Comparison of ENCODE assay signal across 22 cellular contexts in the genomic region with DNA sequence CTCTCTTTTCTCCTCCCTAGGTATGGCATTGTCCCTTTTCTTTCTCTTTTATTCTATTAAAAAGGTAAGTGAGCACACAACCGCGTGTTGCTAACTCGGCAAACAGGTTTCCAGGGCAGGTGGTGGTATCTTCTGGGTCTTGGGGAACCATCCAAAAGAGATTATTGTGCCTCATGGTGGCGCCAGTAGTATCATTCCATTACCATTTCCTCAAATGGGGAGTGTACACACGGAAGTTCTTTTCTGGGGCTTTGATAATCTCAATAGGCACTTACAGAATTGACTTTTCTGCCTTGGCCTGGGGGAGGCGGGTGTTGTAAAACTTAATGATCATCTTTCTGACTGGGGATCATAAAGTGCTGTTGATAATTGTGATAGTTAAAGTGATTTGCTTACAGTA.
DNase-seq lines count a peak whose midpoint lies in the region; ATAC-seq and TF ChIP-seq lines count a peak whose summit lies in the region.
"Had no signal": no experiment of that assay in that cellular context is flagged by ENCODE, and none has a peak within 500 bp of the region (broad histone marks: within the 10 kb centered on the region; RNA-seq: fewer than 3 reads in every experiment).

No MANE protein-coding gene starts in this region.

- H3K36me3 Mint-ChIP-seq in chondrocyte (ENCODE audit: low read depth) = no peaks in the 10 kb centered on the region
- H3K36me3 Mint-ChIP-seq in CD8-positive, alpha-beta memory T cell = no peaks in the 10 kb centered on the region
- H3K36me3 Mint-ChIP-seq: activated naive CD4-positive, alpha-beta T cell treated with anti-CD3 and anti-CD28 coated beads, Interleukin-2, amount 50 U/mL, for 72 hours; stimulated activated memory B cell treated with anti-CD40 and anti-IgM and Interleukin-4, amounts not matched to agents 10 μg/mL and 1 μg/mL and 100 μg/mL, for 72 hours had no signal

- intact Hi-C loops in left lung (cut with DNase I) = no loop called here
- intact Hi-C loops in heart right ventricle (cut with DNase I) = no loop called here
- intact Hi-C loops in adrenal gland (cut with DNase I) = no loop called here

- H3K36me3 ChIP-seq in OCI-LY3 (replicated peaks; ENCODE audit: low read depth, low read length) = no peaks in the 10 kb centered on the region
- no peaks in the 10 kb centered on the region for H3K36me3 ChIP-seq in left lung
- no peaks in the 10 kb centered on the region for H3K36me3 ChIP-seq in heart right ventricle
- no peaks in the 10 kb centered on the region for H3K36me3 ChIP-seq in adrenal gland (replicated peaks in 1 of 2)
- no peaks in the 10 kb centered on the region for H3K36me3 ChIP-seq in CD8-positive, alpha-beta memory T cell (ENCODE audit: insufficient read depth, low read length)
- H3K36me3 ChIP-seq: esophagus muscularis mucosa, gastroesophageal sphincter, sigmoid colon had no signal

- H3K4me2 ChIP-seq in OCI-LY3 (ENCODE audit: low read length) = no peak overlapping the region

- H3K27me3 ChIP-seq in OCI-LY3 (ENCODE audit: low read depth, low read length) (peaks cover 5% of the 10 kb centered on the region; the same call in 1 of the 2 replicates), left lung (no peaks in the 10 kb centered on the region), heart right ventricle (peaks cover 0 to 13% (median 3%) of the 10 kb centered on the region in 7 donors), adrenal gland (no peaks in the 10 kb centered on the region)
- no peaks in the 10 kb centered on the region for H3K27me3 ChIP-seq in CD8-positive, alpha-beta memory T cell (ENCODE audit: insufficient read depth, low read length, poor library complexity, severe bottlenecking)
- H3K27me3 ChIP-seq: esophagus muscularis mucosa, gastroesophageal sphincter, sigmoid colon had no signal

- no peaks in the 10 kb centered on the region for H3K9me3 ChIP-seq in OCI-LY3 (ENCODE audit: insufficient read depth, low read length)
- H3K9me3 ChIP-seq in left lung = no peaks in the 10 kb centered on the region
- no peaks in the 10 kb centered on the region for H3K9me3 ChIP-seq in heart right ventricle
- H3K9me3 ChIP-seq in adrenal gland (replicated peaks in 1 of 3) = no peaks in the 10 kb centered on the region
- no peaks in the 10 kb centered on the region for H3K9me3 ChIP-seq in CD8-positive, alpha-beta memory T cell (ENCODE audit: low read length)
- H3K9me3 ChIP-seq: esophagus muscularis mucosa, gastroesophageal sphincter, sigmoid colon had no signal

- no peak for TF ChIP-seq POLR2A in adrenal gland (IDR thresholded peaks at IDR 0.05)

- H3K4me1 ChIP-seq in OCI-LY3 (ENCODE audit: low read length) = no peaks in the 10 kb centered on the region
- no peaks in the 10 kb centered on the region for H3K4me1 ChIP-seq in left lung
- no peaks in the 10 kb centered on the region for H3K4me1 ChIP-seq in heart right ventricle
- H3K4me1 ChIP-seq in adrenal gland (replicated peaks in 1 of 2) = no peaks in the 10 kb centered on the region
- no peaks in the 10 kb centered on the region for H3K4me1 ChIP-seq in CD8-positive, alpha-beta memory T cell (ENCODE audit: insufficient read depth, low read length)
- H3K4me1 ChIP-seq: esophagus muscularis mucosa, gastroesophageal sphincter, sigmoid colon had no signal

- peak; percentile 90 for ATAC-seq in left lung
- no peak for ATAC-seq in heart right ventricle
- ATAC-seq: activated CD4-positive, alpha-beta T cell treated with anti-CD3 and anti-CD28 coated beads for 36 hours; activated naive CD4-positive, alpha-beta T cell treated with anti-CD3 and anti-CD28 coated beads, Interleukin-2, amount 50 U/mL, for 72 hours; gastroesophageal sphincter; HCT116; stimulated activated memory B cell treated with anti-CD40 and anti-IgM and Interleukin-4, amounts not matched to agents 10 μg/mL and 1 μg/mL and 100 μg/mL, for 72 hours had no signal

- H3K27me3 Mint-ChIP-seq in chondrocyte (ENCODE audit: low read depth) = no peaks in the 10 kb centered on the region
- peaks cover 0 to 4% of the 10 kb centered on the region in 2 donors for H3K27me3 Mint-ChIP-seq in CD8-positive, alpha-beta memory T cell
- H3K27me3 Mint-ChIP-seq: CD4-positive, alpha-beta T cell; stimulated activated memory B cell treated with anti-CD40 and anti-IgM and Interleukin-4, amounts not matched to agents 10 μg/mL and 1 μg/mL and 100 μg/mL, for 72 hours had no signal

- H3K9me3 Mint-ChIP-seq in chondrocyte (ENCODE audit: low read depth) = peaks cover 3% of the 10 kb centered on the region
- H3K9me3 Mint-ChIP-seq in CD8-positive, alpha-beta memory T cell = no peaks in the 10 kb centered on the region
- H3K9me3 Mint-ChIP-seq: CD4-positive, alpha-beta T cell had no signal

- H3K4me3 ChIP-seq in OCI-LY3 (ENCODE audit: low read length) (no peak overlapping the region), left lung (no peak overlapping the region), heart right ventricle (no peak overlapping the region), adrenal gland (no peak overlapping the region)
- no peak overlapping the region for H3K4me3 ChIP-seq in CD8-positive, alpha-beta memory T cell (ENCODE audit: low read length)
- H3K4me3 ChIP-seq: esophagus muscularis mucosa, gastroesophageal sphincter, sigmoid colon had no signal

- TF ChIP-seq CTCF in OCI-LY3 (IDR thresholded peaks at IDR 0.05; ENCODE audit: low read depth, low read length) = 0 out of 2 replicates have a peak, but pooled peaks have one; percentile 5
- no peak for TF ChIP-seq CTCF in left lung (IDR thresholded peaks at IDR 0.05)
- TF ChIP-seq CTCF in heart right ventricle (IDR thresholded peaks at IDR 0.05) = no peak
- no peak for TF ChIP-seq CTCF in adrenal gland (IDR thresholded peaks at IDR 0.05)
- TF ChIP-seq CTCF in chondrocyte (IDR thresholded peaks at IDR 0.05) = no peak

- CTCF ChIA-PET in CD8-positive, alpha-beta memory T cell (lab: Charles Lee) = no interaction called here

- no peaks in the 10 kb centered on the region for H4K20me1 ChIP-seq in OCI-LY3 (ENCODE audit: insufficient read depth, low read length)

- 65 to 66% methylated on average over 6 of the region's 6 CpGs for WGBS in heart right ventricle, 2 donors
- WGBS in adrenal gland, 4 donors = 74 to 84% (median 80%) methylated on average over 6 of the region's 6 CpGs

- H3K27ac ChIP-seq in OCI-LY3 (ENCODE audit: low read length) (no peak overlapping the region), left lung (no peak overlapping the region), heart right ventricle (no peak overlapping the region), adrenal gland (no peak overlapping the region)
- H3K27ac ChIP-seq in CD8-positive, alpha-beta memory T cell (ENCODE audit: low read depth, low read length) = no peak overlapping the region
- H3K27ac ChIP-seq: esophagus muscularis mucosa, gastroesophageal sphincter, sigmoid colon had no signal

- POLR2A ChIA-PET in CD8-positive, alpha-beta memory T cell (lab: Charles Lee) = no interaction called here

- H3K79me2 ChIP-seq in OCI-LY3 (ENCODE audit: low read length) = no peaks in the 10 kb centered on the region

- no peak overlapping the region for H2AFZ ChIP-seq in OCI-LY3 (ENCODE audit: low read depth, low read length)

- H3K4me1 Mint-ChIP-seq in chondrocyte (ENCODE audit: low read depth) = no peaks in the 10 kb centered on the region
- no peaks in the 10 kb centered on the region for H3K4me1 Mint-ChIP-seq in CD8-positive, alpha-beta memory T cell
- H3K4me1 Mint-ChIP-seq: activated CD4-positive, alpha-beta T cell treated with anti-CD3 and anti-CD28 coated beads for 36 hours; central memory CD8-positive, alpha-beta T cell; stimulated activated memory B cell treated with anti-CD40 and anti-IgM and Interleukin-4, amounts not matched to agents 10 μg/mL and 1 μg/mL and 100 μg/mL, for 72 hours had no signal

- no peak overlapping the region for H3K27ac Mint-ChIP-seq in chondrocyte (ENCODE audit: unreplicated experiment)
- no peak overlapping the region for H3K27ac Mint-ChIP-seq in CD8-positive, alpha-beta memory T cell
- H3K27ac Mint-ChIP-seq: activated CD4-positive, alpha-beta T cell treated with anti-CD3 and anti-CD28 coated beads for 36 hours; CD4-positive, alpha-beta T cell; stimulated activated memory B cell treated with anti-CD40 and anti-IgM and Interleukin-4, amounts not matched to agents 10 μg/mL and 1 μg/mL and 100 μg/mL, for 72 hours had no signal

- no peak overlapping the region for H3K9ac ChIP-seq in OCI-LY3 (ENCODE audit: low read length)

- peak; percentile 33 for DNase-seq in COLO668 (lab: John Stamatoyannopoulos, UW; ENCODE audit: unreplicated experiment)
- peak; percentile 59 for DNase-seq in HT-29 (ENCODE audit: low spot score)
- DNase-seq in left lung = no peak
- DNase-seq in heart right ventricle = no peak
- DNase-seq in adrenal gland = no peak
- no peak for DNase-seq in chondrocyte (ENCODE audit: low spot score)
- DNase-seq in CD8-positive, alpha-beta memory T cell = no peak
- DNase-seq: activated CD4-positive, alpha-beta T cell treated with anti-CD3 and anti-CD28 coated beads for 36 hours; CD4-positive, alpha-beta T cell; DMS79 treated with DMSO at 0.1 percent for 48 hours; Kasumi-1; NCI-H1436; NCI-H345; sigmoid colon; SW 1271 had no signal

- no peak overlapping the region for H3K4me3 Mint-ChIP-seq in chondrocyte (ENCODE audit: unreplicated experiment)
- H3K4me3 Mint-ChIP-seq in CD8-positive, alpha-beta memory T cell = no peak overlapping the region
- H3K4me3 Mint-ChIP-seq: activated CD4-positive, alpha-beta T cell treated with anti-CD3 and anti-CD28 coated beads for 36 hours; CD4-positive, alpha-beta T cell; central memory CD8-positive, alpha-beta T cell; stimulated activated memory B cell treated with anti-CD40 and anti-IgM and Interleukin-4, amounts not matched to agents 10 μg/mL and 1 μg/mL and 100 μg/mL, for 72 hours had no signal

Comparison
In these comparisons a context has a peak if more than half of its experiments do, and no peak if none do; other contexts are left out.
1. DNase-seq: peak in COLO668 (single experiment) and HT-29 (single experiment); none in left lung (0 of 2), heart right ventricle (0 of 2), adrenal gland (0 of 7), chondrocyte (single experiment) and CD8-positive, alpha-beta memory T cell (0 of 5).